ENCODE assay signal across 7 cellular contexts in genomic region chr2:62958206-62958605, GRCh38.
"Had no signal": no experiment of that assay in that cellular context is flagged by ENCODE, and none has a peak within 500 bp of the region (broad histone marks: within the 10 kb centered on the region; RNA-seq: fewer than 3 reads in every experiment).

No MANE protein-coding gene starts in this region.

- ATAC-seq: K562 had no signal

- H3K4me3 ChIP-seq: K562 had no signal

- FAIRE-seq: HTR-8/SVneo, K562 had no signal

- H3K27ac ChIP-seq: HL-60, KMS-11 had no signal

- H3K9ac ChIP-seq: KMS-11 had no signal

- H3K4me2 ChIP-seq: KMS-11 had no signal

- DNase-seq: IMR-90, KBM-7, KG1 had no signal
